8 cellular contexts compared by ENCODE assay signal in the genomic region with DNA sequence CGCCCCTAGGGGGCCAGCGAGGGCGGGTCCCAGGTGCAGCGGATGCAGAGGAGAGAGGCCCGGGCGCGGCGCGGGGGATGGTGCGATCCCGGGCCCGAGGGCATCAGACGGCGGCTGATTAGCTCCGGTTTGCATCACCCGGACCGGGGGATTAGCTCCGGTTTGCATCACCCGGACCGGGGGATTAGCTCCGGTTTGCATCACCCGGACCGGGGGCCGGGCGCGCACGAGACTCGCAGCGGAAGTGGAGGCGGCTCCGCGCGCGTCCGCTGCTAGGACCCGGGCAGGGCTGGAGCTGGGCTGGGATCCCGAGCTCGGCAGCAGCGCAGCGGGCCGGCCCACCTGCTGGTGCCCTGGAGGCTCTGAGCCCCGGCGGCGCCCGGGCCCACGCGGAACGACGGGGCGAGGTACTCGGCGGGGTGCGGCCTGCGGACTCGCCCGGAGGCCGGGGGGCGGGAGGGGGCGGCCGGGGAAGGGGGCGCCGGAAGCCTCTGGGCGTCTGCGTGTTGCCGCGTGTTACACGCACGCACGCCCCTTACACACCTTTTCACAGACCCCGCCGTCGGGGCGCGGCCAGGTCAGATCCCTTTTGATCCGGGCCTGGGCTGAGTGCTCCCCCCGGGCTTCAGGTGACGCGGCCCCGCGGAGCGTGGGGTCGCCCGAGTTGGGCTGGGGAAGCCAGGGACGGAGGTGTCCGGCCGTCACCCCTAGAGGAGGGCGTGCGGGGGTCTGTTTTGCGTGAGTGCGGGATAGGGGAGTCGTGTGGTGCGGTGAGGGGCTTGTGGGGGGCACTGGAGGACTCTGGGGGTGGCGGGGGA. TPM values are rescaled to one million over a fixed set of nuclear protein-coding genes. Genes with fewer than 3 reads are reported as not detected.
A peak's percentile ranks its signal among the peaks of the same experiment; 100 is the strongest.
DNase-seq lines count a peak whose midpoint lies in the region; ATAC-seq and TF ChIP-seq lines count a peak whose summit lies in the region.

No MANE protein-coding gene starts in this region.

- H2AK5ac ChIP-seq in trophoblast cell (ENCODE audit: low read length), result no peak overlapping the region

- H4K8ac ChIP-seq in trophoblast cell (ENCODE audit: low read depth, low read length), result peak overlapping the region; percentile 85

- peak overlapping the region; percentile 46 for H3K27ac ChIP-seq in CD4-positive, alpha-beta T cell (ENCODE audit: low read depth, low read length)
- peak overlapping the region; percentile 58 for H3K27ac ChIP-seq in trophoblast cell (ENCODE audit: low read depth, low read length)
- peak overlapping the region; percentile 62 for H3K27ac ChIP-seq in urinary bladder (ENCODE audit: low read depth)

- H3K9me3 Mint-ChIP-seq in CD4-positive, alpha-beta T cell, result no peaks in the 10 kb centered on the region

- peak overlapping the region; percentile 44 for H3K4ac ChIP-seq in trophoblast cell (ENCODE audit: low read depth, low read length)

- H3K27me3 ChIP-seq in CD4-positive, alpha-beta T cell (ENCODE audit: control insufficient read depth, insufficient read depth, low read length), result no peaks in the 10 kb centered on the region
- H3K27me3 ChIP-seq in trophoblast cell (ENCODE audit: insufficient read depth, low read length), result no peaks in the 10 kb centered on the region

- DNase-seq in CD4-positive, alpha-beta T cell, result peak; percentile 20 to 68 (median 52)
- DNase-seq in GM19240 (ENCODE audit: insufficient read length, low spot score) (peak; percentile 36), RKO (ENCODE audit: low spot score) (peak; percentile 87), foreskin melanocyte (peak; percentile 40), trophoblast cell (peak; percentile 50 to 69)
- peak; percentile 56 for DNase-seq in activated effector memory CD4-positive, alpha-beta T cell treated with Interleukin-2 at 50 U/mL for 16 hours

- peak overlapping the region; percentile 75 for H3K27ac Mint-ChIP-seq in CD4-positive, alpha-beta T cell

- H2BK12ac ChIP-seq in trophoblast cell (ENCODE audit: low read length), result no peak overlapping the region

- peaks cover 10% of the 10 kb centered on the region for H3K79me2 ChIP-seq in trophoblast cell (ENCODE audit: control insufficient read depth, insufficient read depth, low read length, poor library complexity)

- H3K9me3 ChIP-seq in CD4-positive, alpha-beta T cell (ENCODE audit: control insufficient read depth, low read length), result no peaks in the 10 kb centered on the region
- peaks cover 2% of the 10 kb centered on the region for H3K9me3 ChIP-seq in trophoblast cell (ENCODE audit: insufficient read depth, low read depth, low read length)

- no peak for TF ChIP-seq CTCF in CD4-positive, alpha-beta T cell (IDR thresholded peaks at IDR 0.05)

- POLR2A ChIA-PET in CD4-positive, alpha-beta T cell (lab: Charles Lee), result interaction anchor here (0.7 to 2.9 kb wide), 6 partner anchors 18 to 84 kb away, joined by 3 to 24 read pairs (median 5); a partner anchor contains a TSS

- peak overlapping the region; percentile 52 for H4K12ac ChIP-seq in trophoblast cell (ENCODE audit: low read depth, low read length)

- no peak overlapping the region for H3K9ac ChIP-seq in trophoblast cell (ENCODE audit: low read length)

- H3K79me1 ChIP-seq in trophoblast cell (ENCODE audit: low read length), result peaks cover 13% of the 10 kb centered on the region

- H3K4me3 ChIP-seq in trophoblast cell (ENCODE audit: low read depth, low read length), result peak overlapping the region; percentile 78
- H3K4me3 ChIP-seq in urinary bladder (ENCODE audit: low read depth, low read length), result peak overlapping the region; percentile 70

- no CpG with 5 or more reads among the region's 93 CpGs for WGBS in trophoblast cell (ENCODE audit: extremely low coverage, insufficient coverage, insufficient read length)
- WGBS in urinary bladder, result under 1% methylated on average over 93 of the region's 93 CpGs

- CTCF ChIA-PET in CD4-positive, alpha-beta T cell (lab: Charles Lee), result interaction anchor here (1.0 kb wide), 1 partner anchor 82 kb away, joined by 4 read pairs; no protein-coding TSS in a partner anchor

- peak overlapping the region; percentile 92 for H4K91ac ChIP-seq in trophoblast cell (ENCODE audit: low read depth, low read length)

- peak overlapping the region; percentile 72 for H2AFZ ChIP-seq in trophoblast cell (ENCODE audit: insufficient read depth, low read length, poor library complexity)

- H3K4me3 Mint-ChIP-seq in CD4-positive, alpha-beta T cell, result peak overlapping the region; percentile 88

- H3K36me3 ChIP-seq in trophoblast cell (ENCODE audit: control insufficient read depth in 1 of 2, insufficient read depth in 2 of 2, low read length in 2 of 2) (peaks cover 0 to 2% of the 10 kb centered on the region in 2 experiments), urinary bladder (ENCODE audit: insufficient read depth) (no peaks in the 10 kb centered on the region)

- ATAC-seq in CD4-positive, alpha-beta T cell (ENCODE audit: poor library complexity), result peak; percentile 48
- ATAC-seq in HG03442 (IDR thresholded peaks at IDR 0.05; ENCODE audit: unreplicated experiment), result peak; percentile 60

- peak overlapping the region; percentile 91 for H3K4me2 ChIP-seq in trophoblast cell (ENCODE audit: low read length)

- H2BK5ac ChIP-seq in trophoblast cell (ENCODE audit: low read depth, low read length, poor library complexity), result peak overlapping the region; percentile 68

- no peak overlapping the region for H3K23ac ChIP-seq in trophoblast cell (ENCODE audit: low read length)

- intact Hi-C loops in CD4-positive, alpha-beta T cell (cut with DNase I, micrococcal nuclease), result no loop called here

- peaks cover 16% of the 10 kb centered on the region for H3K4me1 Mint-ChIP-seq in CD4-positive, alpha-beta T cell (ENCODE audit: low read depth)

- H3K4me1 ChIP-seq in trophoblast cell (ENCODE audit: control insufficient read depth in 1 of 2, insufficient read depth in 2 of 2, low read length in 2 of 2) (peaks cover 2 to 8% of the 10 kb centered on the region in 2 experiments), urinary bladder (ENCODE audit: insufficient read depth) (no peaks in the 10 kb centered on the region)

- H3K18ac ChIP-seq in trophoblast cell (ENCODE audit: low read length), result peak overlapping the region; percentile 93

- H3K27me3 Mint-ChIP-seq in CD4-positive, alpha-beta T cell, result no peaks in the 10 kb centered on the region

- peaks cover 7% of the 10 kb centered on the region for H3K36me3 Mint-ChIP-seq in CD4-positive, alpha-beta T cell (ENCODE audit: low read depth)

- peak overlapping the region; percentile 76 for H2BK120ac ChIP-seq in trophoblast cell (ENCODE audit: insufficient read depth, low read length, poor library complexity)

- H3K14ac ChIP-seq in trophoblast cell (ENCODE audit: low read length), result peak overlapping the region; percentile 89

RNA-seq across cellular contexts. Expression of a gene that starts 0.4 kb away (rescaled TPM):
- total RNA-seq in CD4-positive, alpha-beta T cell, result 1 to 10 TPM; 1.3 to 1.5 TPM
- 30.6 and 32.9 TPM in 2 replicates for polyA plus RNA-seq in trophoblast cell (2013)
- 3.9 TPM for total RNA-seq in urinary bladder
- polyA plus RNA-seq in urinary bladder, result 6.3 TPM

RNA-seq across cellular contexts. Expression of a gene that starts 27.1 kb away (rescaled TPM):
- total RNA-seq in CD4-positive, alpha-beta T cell, result 10 to 100 TPM; 53.3 to 57.3 TPM
- polyA plus RNA-seq in trophoblast cell (2013), result 48.6 and 50.5 TPM in 2 replicates
- 42.1 TPM for total RNA-seq in urinary bladder
- 94.3 TPM for polyA plus RNA-seq in urinary bladder

RNA-seq across cellular contexts. Expression of a gene that starts 34.1 kb away (rescaled TPM):
- total RNA-seq in CD4-positive, alpha-beta T cell, result 1 to 10 TPM in 1 of 2 experiments, under 1 TPM in 1; 0.69 to 1.3 TPM
- 26.5 and 26.8 TPM in 2 replicates for polyA plus RNA-seq in trophoblast cell (2013)
- total RNA-seq in urinary bladder, result 10.8 TPM
- polyA plus RNA-seq in urinary bladder, result 47.5 TPM

RNA-seq across cellular contexts. Expression of a gene that starts 55.6 kb away (rescaled TPM):
- total RNA-seq in CD4-positive, alpha-beta T cell, result 10 to 100 TPM; 11.6 to 11.9 TPM
- polyA plus RNA-seq in trophoblast cell (2013), result 15.3 and 15.5 TPM in 2 replicates
- 3.4 TPM for total RNA-seq in urinary bladder
- polyA plus RNA-seq in urinary bladder, result 11.1 TPM

Comparison
In these comparisons a context has a peak if more than half of its experiments do, and no peak if none do; other contexts are left out.
1. Peak in every context shown above with its lines: DNase-seq, ATAC-seq, H3K4me3 ChIP-seq and H3K27ac ChIP-seq.
2. DNase-seq: peak in every context shown above with its lines; median percentile 87 in RKO; 60 in trophoblast cell; 56 in activated effector memory CD4-positive, alpha-beta T cell treated with Interleukin-2 at 50 U/mL for 16 hours; 52 in CD4-positive, alpha-beta T cell; 40 in foreskin melanocyte; 36 in GM19240.